Comparison of ENCODE assay signal across 16 cellular contexts in the genomic region with DNA sequence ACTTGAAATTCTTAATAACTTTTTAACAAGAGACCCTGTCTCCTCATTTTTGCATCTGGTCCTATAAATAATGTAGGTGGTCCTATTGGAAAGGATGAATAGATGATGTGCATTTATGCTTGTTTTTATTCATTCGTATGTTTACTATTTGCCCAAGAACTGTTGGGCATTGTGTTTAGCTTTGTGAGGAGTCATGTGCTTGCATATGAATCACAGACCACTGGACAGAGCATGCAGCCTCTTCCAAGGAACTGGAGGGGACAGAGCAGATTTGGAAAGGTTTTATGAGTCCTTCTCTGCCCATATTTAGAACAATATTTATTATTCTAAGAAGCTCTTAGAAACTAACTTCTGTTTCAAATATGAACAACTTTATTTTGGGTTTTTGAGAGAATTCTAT.
DNase-seq lines count a peak whose midpoint lies in the region; ATAC-seq, FAIRE-seq and TF ChIP-seq lines count a peak whose summit lies in the region.
"Had no signal": no experiment of that assay in that cellular context is flagged by ENCODE, and none has a peak within 500 bp of the region (broad histone marks: within the 10 kb centered on the region; RNA-seq: fewer than 3 reads in every experiment).

No MANE protein-coding gene starts in this region.

- TF ChIP-seq EP300 in HepG2 (IDR thresholded peaks at IDR 0.05; ENCODE audit: low read depth in 2 of 2, low read length in 2 of 2), result no peak
- no peak for TF ChIP-seq EP300 in HepG2 (CRISPR knock-in tag; IDR thresholded peaks at IDR 0.05; ENCODE audit: borderline replicate concordance)
- TF ChIP-seq EP300 in GM12878 (IDR thresholded peaks at IDR 0.05; ENCODE audit: borderline replicate concordance in 1 of 2, control insufficient read depth in 1 of 2, low read depth in 2 of 2, low read length in 2 of 2), result no peak
- TF ChIP-seq EP300 in sigmoid colon (IDR thresholded peaks at IDR 0.05), result no peak
- TF ChIP-seq EP300 in upper lobe of left lung (IDR thresholded peaks at IDR 0.05), result no peak

- ATAC-seq in HepG2 (no peak), right lobe of liver (no peak), GM12878 (no peak), upper lobe of left lung (ENCODE audit: low FRiP score in 2 of 2) (no peak)

- POLR2A ChIA-PET in HepG2 (lab: Yijun Ruan, JAX) (no interaction called here), GM12878 (lab: Charles Lee) (no interaction called here)

- H3K4me3 ChIP-seq in HepG2 (replicated peaks in 1 of 3; ENCODE audit: insufficient read depth in 1 of 3, low read depth in 2 of 3, low read length in 3 of 3), result no peak overlapping the region
- H3K4me3 ChIP-seq in right lobe of liver, result no peak overlapping the region
- no peak overlapping the region for H3K4me3 ChIP-seq in OCI-LY1 (ENCODE audit: low read depth, low read length, poor library complexity, severe bottlenecking)
- H3K4me3 ChIP-seq in GM12878, result no peak overlapping the region
- no peak overlapping the region for H3K4me3 ChIP-seq in sigmoid colon
- H3K4me3 ChIP-seq in upper lobe of left lung, result no peak overlapping the region

- H2AFZ ChIP-seq in HepG2 (ENCODE audit: low read length), result no peak overlapping the region
- H2AFZ ChIP-seq in OCI-LY1 (ENCODE audit: low read length), result no peak overlapping the region
- H2AFZ ChIP-seq in GM12878 (ENCODE audit: control insufficient read depth, low read depth, low read length), result 0 out of 2 replicates have a peak overlapping the region, but pooled peaks have one; percentile 31

- intact Hi-C loops in HepG2 (cut with micrococcal nuclease; ENCODE audit: unreplicated experiment), result no loop called here
- intact Hi-C loops in right lobe of liver (cut with DNase I), result no loop called here
- intact Hi-C loops in GM12878 (cut with micrococcal nuclease; ENCODE audit: unreplicated experiment), result no loop called here
- intact Hi-C loops in sigmoid colon (cut with DNase I), result no loop called here

- H3K9me3 ChIP-seq in HepG2 (ENCODE audit: low read length), result no peaks in the 10 kb centered on the region
- H3K9me3 ChIP-seq in right lobe of liver, result no peaks in the 10 kb centered on the region
- no peaks in the 10 kb centered on the region for H3K9me3 ChIP-seq in OCI-LY1 (ENCODE audit: low read length)
- H3K9me3 ChIP-seq in GM12878 (replicated peaks; ENCODE audit: control insufficient read depth, insufficient read depth, low read length), result no peaks in the 10 kb centered on the region
- no peaks in the 10 kb centered on the region for H3K9me3 ChIP-seq in sigmoid colon
- H3K9me3 ChIP-seq in upper lobe of left lung, result no peaks in the 10 kb centered on the region

- no peak for DNase-seq in HepG2 (ENCODE audit: low spot score)
- no peak for DNase-seq in right lobe of liver
- DNase-seq in GM12878 (ENCODE audit: low read depth, low spot score), result no peak
- DNase-seq in activated naive CD8-positive, alpha-beta T cell treated with anti-CD3 and anti-CD28 coated beads for 36 hours, result no peak
- DNase-seq in sigmoid colon, result no peak
- DNase-seq in upper lobe of left lung, result no peak
- DNase-seq: C1 segment of cervical spinal cord; CD4-positive, alpha-beta T cell; DND-41; GDM1; HCEC 1CT; KBM-7 had no signal

- no peaks in the 10 kb centered on the region for H3K9me2 ChIP-seq in OCI-LY1 (ENCODE audit: low read depth, low read length)

- no peaks in the 10 kb centered on the region for H4K20me1 ChIP-seq in HepG2 (ENCODE audit: insufficient read depth, low read length)
- no peaks in the 10 kb centered on the region for H4K20me1 ChIP-seq in OCI-LY1 (ENCODE audit: insufficient read depth, low read length)
- no peaks in the 10 kb centered on the region for H4K20me1 ChIP-seq in GM12878 (ENCODE audit: control insufficient read depth, insufficient read depth)

- CTCF ChIA-PET in HepG2 (lab: Yijun Ruan, JAX; ENCODE audit: low intra/inter-chr PET ratio, low total read pairs), result no interaction called here
- CTCF ChIA-PET in GM12878 (lab: Yijun Ruan, JAX), result interaction anchor here (1.4 kb wide), 1 partner anchor 10 kb away, joined by 4 read pairs; no protein-coding TSS in a partner anchor

- BruUV-seq in HepG2 (replicated peaks; lab: Mats Ljungman, UMichigan) (no TSS peak), GM12878 (replicated peaks; lab: Mats Ljungman, UMichigan) (no TSS peak)

- TF ChIP-seq POLR2A in HepG2 (IDR thresholded peaks at IDR 0.05; ENCODE audit: insufficient read depth in 1 of 2, low read depth in 2 of 2, low read length in 2 of 2), result no peak
- no peak for TF ChIP-seq POLR2A in right lobe of liver (IDR thresholded peaks at IDR 0.05)
- no peak for TF ChIP-seq POLR2A in GM12878 (IDR thresholded peaks at IDR 0.05; ENCODE audit: low read depth, low read length)
- no peak for TF ChIP-seq POLR2A in sigmoid colon (IDR thresholded peaks at IDR 0.05)
- TF ChIP-seq POLR2A in upper lobe of left lung (IDR thresholded peaks at IDR 0.05), result no peak

- H3K27me3 ChIP-seq in HepG2 (ENCODE audit: control insufficient read depth in 1 of 2, insufficient read depth in 2 of 2, low read length in 2 of 2), result no peaks in the 10 kb centered on the region; a peak in 1 of 5 replicates
- H3K27me3 ChIP-seq in right lobe of liver, result no peaks in the 10 kb centered on the region
- H3K27me3 ChIP-seq in OCI-LY1 (ENCODE audit: insufficient read depth, low read length), result no peaks in the 10 kb centered on the region
- no peaks in the 10 kb centered on the region for H3K27me3 ChIP-seq in GM12878 (replicated peaks in 1 of 2; ENCODE audit: control insufficient read depth in 2 of 2, insufficient read depth in 2 of 2, low read length in 1 of 2)
- H3K27me3 ChIP-seq in sigmoid colon, result no peaks in the 10 kb centered on the region
- H3K27me3 ChIP-seq in upper lobe of left lung, result no peaks in the 10 kb centered on the region

- H3K27me3 Mint-ChIP-seq in activated naive CD8-positive, alpha-beta T cell treated with anti-CD3 and anti-CD28 coated beads for 36 hours, result no peaks in the 10 kb centered on the region
- H3K27me3 Mint-ChIP-seq: CD4-positive, alpha-beta T cell had no signal

- SMC1A ChIA-PET in GM12878 (lab: Charles Lee; ENCODE audit: uncharacterized antibody, unreplicated experiment), result interaction anchor here (0.9 to 1.7 kb wide), 4 partner anchors 11 to 122 kb away, joined by 3 to 5 read pairs (median 4); no protein-coding TSS in a partner anchor

- H3K4me2 ChIP-seq in HepG2 (ENCODE audit: low read depth, low read length) (no peak overlapping the region), OCI-LY1 (ENCODE audit: low read length) (no peak overlapping the region), GM12878 (ENCODE audit: control insufficient read depth, insufficient read depth) (no peak overlapping the region)

- RAD21 ChIA-PET in GM12878 (lab: Charles Lee; ENCODE audit: unreplicated experiment), result interaction anchor here (1.1 kb wide), 1 partner anchor 12 kb away, joined by 4 read pairs; no protein-coding TSS in a partner anchor

- H3K4me1 Mint-ChIP-seq in activated naive CD8-positive, alpha-beta T cell treated with anti-CD3 and anti-CD28 coated beads for 36 hours, result no peaks in the 10 kb centered on the region

- in situ Hi-C loops in HepG2 (cut with HindIII; ENCODE audit: extremely low pct_ligation_motif_present, low pct_unique_long_range_greater_than_20kb), result no loop called here
- in situ Hi-C loops in GM12878 (cut with MboI), result no loop called here

- H3K27ac ChIP-seq in HepG2 (ENCODE audit: extremely low read length, insufficient read depth, low read length), result no peak overlapping the region
- H3K27ac ChIP-seq in right lobe of liver, result no peak overlapping the region
- H3K27ac ChIP-seq in OCI-LY1 (ENCODE audit: low read depth, low read length, poor library complexity, severe bottlenecking), result peak overlapping the region; percentile 79
- no peak overlapping the region for H3K27ac ChIP-seq in GM12878 (ENCODE audit: control insufficient read depth, insufficient read depth)
- H3K27ac ChIP-seq in sigmoid colon, result no peak overlapping the region
- H3K27ac ChIP-seq in upper lobe of left lung, result no peak overlapping the region
- H3K27ac ChIP-seq: 22Rv1, HL-60 had no signal

- FAIRE-seq in HepG2 (lab: Jason Lieb, UNC), result no peak
- FAIRE-seq in GM12878 (lab: Jason Lieb, UNC), result no peak
- FAIRE-seq: GM19239 had no signal

- no peak for TF ChIP-seq CTCF in HepG2 (CRISPR knock-in tag; IDR thresholded peaks at IDR 0.05)
- TF ChIP-seq CTCF in right lobe of liver (IDR thresholded peaks at IDR 0.05), result no peak
- TF ChIP-seq CTCF in OCI-LY1 (IDR thresholded peaks at IDR 0.05; ENCODE audit: low read length), result no peak
- TF ChIP-seq CTCF in GM12878 (IDR thresholded peaks at IDR 0.05 in 2 of 3, conservative IDR thresholded peaks at IDR 0.05 in 1 of 3; ENCODE audit: control insufficient read depth in 2 of 3, extremely low read depth in 1 of 3, insufficient read depth in 1 of 3, low read depth in 3 of 3, low read length in 3 of 3), result no peak
- TF ChIP-seq CTCF in sigmoid colon (IDR thresholded peaks at IDR 0.05), result no peak
- no peak for TF ChIP-seq CTCF in upper lobe of left lung (IDR thresholded peaks at IDR 0.05)

- H3K79me2 ChIP-seq in HepG2 (ENCODE audit: insufficient read depth, low read length) (no peaks in the 10 kb centered on the region), OCI-LY1 (ENCODE audit: insufficient read depth, low read length) (no peaks in the 10 kb centered on the region), GM12878 (ENCODE audit: control insufficient read depth, insufficient read depth, low read length) (no peaks in the 10 kb centered on the region)

- TF ChIP-seq RAD21 in HepG2 (CRISPR knock-in tag; IDR thresholded peaks at IDR 0.05), result no peak
- no peak for TF ChIP-seq RAD21 in GM12878 (IDR thresholded peaks at IDR 0.05; ENCODE audit: insufficient read depth, low read depth, low read length)

- H3K4me1 ChIP-seq in HepG2 (ENCODE audit: insufficient read depth, low read length) (no peaks in the 10 kb centered on the region), right lobe of liver (no peaks in the 10 kb centered on the region), OCI-LY1 (ENCODE audit: insufficient read depth, low read length, severe bottlenecking) (peaks cover 33% of the 10 kb centered on the region), GM12878 (ENCODE audit: control insufficient read depth, insufficient read depth, low read length) (peaks cover 4% of the 10 kb centered on the region; the same call in 1 of the 2 replicates), sigmoid colon (no peaks in the 10 kb centered on the region), upper lobe of left lung (no peaks in the 10 kb centered on the region)

- no peaks in the 10 kb centered on the region for H3K9me3 Mint-ChIP-seq in activated naive CD8-positive, alpha-beta T cell treated with anti-CD3 and anti-CD28 coated beads for 36 hours

- H3K36me3 Mint-ChIP-seq in activated naive CD8-positive, alpha-beta T cell treated with anti-CD3 and anti-CD28 coated beads for 36 hours, result no peaks in the 10 kb centered on the region

- no peak overlapping the region for H3K27ac Mint-ChIP-seq in activated naive CD8-positive, alpha-beta T cell treated with anti-CD3 and anti-CD28 coated beads for 36 hours
- H3K27ac Mint-ChIP-seq: CD4-positive, alpha-beta T cell had no signal

- H3F3A ChIP-seq in OCI-LY1 (ENCODE audit: insufficient read depth, low read length), result no peaks in the 10 kb centered on the region

- H3K4me3 Mint-ChIP-seq in activated naive CD8-positive, alpha-beta T cell treated with anti-CD3 and anti-CD28 coated beads for 36 hours, result no peak overlapping the region
- H3K4me3 Mint-ChIP-seq: CD4-positive, alpha-beta T cell had no signal

- H3K9ac ChIP-seq in HepG2 (ENCODE audit: insufficient read depth, low read depth, low read length) (no peak overlapping the region), OCI-LY1 (ENCODE audit: low read length) (no peak overlapping the region), GM12878 (ENCODE audit: control insufficient read depth, insufficient read depth, low read length) (no peak overlapping the region)

- WGBS in HepG2 (ENCODE audit: low lambda C conversion rate), result 95% methylated on average over 1 of the region's 1 CpG
- WGBS in right lobe of liver (ENCODE audit: insufficient coverage, low coverage, low lambda C conversion rate, missing lambda C conversion rate), result 88% methylated on average over 1 of the region's 1 CpG
- WGBS in GM12878 (ENCODE audit: insufficient coverage, insufficient replicate concordance, low lambda C conversion rate, missing lambda C conversion rate), result 40% methylated on average over 1 of the region's 1 CpG
- 87 to 91% methylated on average over 1 of the region's 1 CpG for WGBS in sigmoid colon, 2 donors
- WGBS in upper lobe of left lung, 2 donors, result 84 to 96% methylated on average over 1 of the region's 1 CpG

- H3K36me3 ChIP-seq in HepG2 (replicated peaks in 1 of 2; ENCODE audit: control insufficient read depth in 1 of 2, insufficient read depth in 2 of 2, low read length in 2 of 2) (peaks cover 5 to 33% of the 10 kb centered on the region in 2 experiments), right lobe of liver (peaks cover 0 to 14% (median under 1%) of the 10 kb centered on the region in 4 donors), OCI-LY1 (ENCODE audit: insufficient read depth, low read length) (no peaks in the 10 kb centered on the region), GM12878 (ENCODE audit: control insufficient read depth in 2 of 2, insufficient read depth in 2 of 2, low read length in 1 of 2) (no peaks in the 10 kb centered on the region), sigmoid colon (no peaks in the 10 kb centered on the region), upper lobe of left lung (no peaks in the 10 kb centered on the region)
